ENCODE assay signal across 1 cellular context in the genomic region with DNA sequence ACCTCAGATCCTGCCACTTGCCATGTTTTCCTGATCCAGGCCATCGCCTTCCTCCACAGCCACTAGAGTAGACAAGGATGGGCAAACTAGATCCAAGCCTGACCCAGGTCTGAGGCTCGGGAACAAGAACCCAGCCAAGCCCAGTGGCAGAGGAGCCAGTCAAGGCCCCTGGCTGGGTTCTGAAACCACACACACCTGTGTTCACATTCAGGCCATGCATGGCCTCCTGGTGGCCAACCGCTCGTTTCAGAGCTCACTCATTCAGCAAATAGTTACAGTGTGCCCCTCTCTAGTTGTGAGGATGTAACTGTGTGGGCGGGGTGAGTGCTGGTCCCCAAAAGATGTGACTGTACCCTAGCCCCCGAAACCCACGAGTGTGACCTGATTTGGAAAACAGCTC.
TF ChIP-seq lines count a peak whose summit lies in the region.

No MANE protein-coding gene starts in this region.

TF ChIP-seq in H1, 55 proteins besides CTCF, POLR2A, EP300 and RAD21:
- TF ChIP-seq, protein P1, sequence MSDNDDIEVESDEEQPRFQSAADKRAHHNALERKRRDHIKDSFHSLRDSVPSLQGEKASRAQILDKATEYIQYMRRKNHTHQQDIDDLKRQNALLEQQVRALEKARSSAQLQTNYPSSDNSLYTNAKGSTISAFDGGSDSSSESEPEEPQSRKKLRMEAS (IDR thresholded peaks at IDR 0.05) = no peak
